In the genomic region with DNA sequence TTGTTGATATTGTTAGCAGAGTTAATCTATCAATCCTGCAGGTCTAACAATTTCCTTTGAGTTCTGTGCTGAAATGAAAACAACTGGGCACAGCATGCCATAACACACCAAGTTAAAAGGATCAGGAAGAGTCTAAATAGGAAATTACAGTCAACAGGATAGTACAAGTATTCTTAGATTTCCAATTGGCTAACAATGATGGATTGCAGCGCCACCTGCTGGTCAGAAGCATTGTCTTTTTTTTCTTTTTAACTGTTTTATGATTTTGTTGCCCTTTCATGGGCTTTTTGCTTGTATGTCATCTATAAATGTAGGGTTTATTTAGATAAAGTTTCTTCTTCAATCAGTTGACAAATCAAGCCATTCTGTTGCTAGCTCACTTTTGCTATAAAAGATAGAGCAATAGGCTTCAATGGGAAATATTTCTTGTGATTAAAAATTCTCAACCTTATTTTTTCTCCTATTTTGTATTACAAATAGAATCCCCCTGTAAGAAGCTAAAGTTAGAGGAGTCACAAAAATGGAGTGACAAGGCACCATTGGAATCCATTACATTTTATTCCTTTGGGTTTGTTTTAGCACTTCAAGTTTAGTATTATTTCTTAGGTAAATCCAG, we compare ENCODE assay signal across 1 cellular context.
A peak's percentile ranks its signal among the peaks of the same experiment; 100 is the strongest.
TF ChIP-seq lines count a peak whose summit lies in the region.

No MANE protein-coding gene starts in this region.

TF ChIP-seq in HepG2, 621 proteins besides CTCF, POLR2A, EP300 and RAD21 (continued from another document):
- TF ChIP-seq, protein P1, sequence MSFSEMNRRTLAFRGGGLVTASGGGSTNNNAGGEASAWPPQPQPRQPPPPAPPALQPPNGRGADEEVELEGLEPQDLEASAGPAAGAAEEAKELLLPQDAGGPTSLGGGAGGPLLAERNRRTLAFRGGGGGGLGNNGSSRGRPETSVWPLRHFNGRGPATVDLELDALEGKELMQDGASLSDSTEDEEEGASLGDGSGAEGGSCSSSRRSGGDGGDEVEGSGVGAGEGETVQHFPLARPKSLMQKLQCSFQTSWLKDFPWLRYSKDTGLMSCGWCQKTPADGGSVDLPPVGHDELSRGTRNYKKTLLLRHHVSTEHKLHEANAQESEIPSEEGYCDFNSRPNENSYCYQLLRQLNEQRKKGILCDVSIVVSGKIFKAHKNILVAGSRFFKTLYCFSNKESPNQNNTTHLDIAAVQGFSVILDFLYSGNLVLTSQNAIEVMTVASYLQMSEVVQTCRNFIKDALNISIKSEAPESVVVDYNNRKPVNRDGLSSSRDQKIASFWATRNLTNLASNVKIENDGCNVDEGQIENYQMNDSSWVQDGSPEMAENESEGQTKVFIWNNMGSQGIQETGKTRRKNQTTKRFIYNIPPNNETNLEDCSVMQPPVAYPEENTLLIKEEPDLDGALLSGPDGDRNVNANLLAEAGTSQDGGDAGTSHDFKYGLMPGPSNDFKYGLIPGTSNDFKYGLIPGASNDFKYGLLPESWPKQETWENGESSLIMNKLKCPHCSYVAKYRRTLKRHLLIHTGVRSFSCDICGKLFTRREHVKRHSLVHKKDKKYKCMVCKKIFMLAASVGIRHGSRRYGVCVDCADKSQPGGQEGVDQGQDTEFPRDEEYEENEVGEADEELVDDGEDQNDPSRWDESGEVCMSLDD (CRISPR knock-in tag; IDR thresholded peaks at IDR 0.05; ENCODE audit: borderline replicate concordance) = no peak
- TF ChIP-seq NFE2L1 (CRISPR knock-in tag; IDR thresholded peaks at IDR 0.05; ENCODE audit: borderline replicate concordance) = no peak
- TF ChIP-seq TGIF2 (CRISPR knock-in tag; IDR thresholded peaks at IDR 0.05) = no peak
- TF ChIP-seq, protein P2, sequence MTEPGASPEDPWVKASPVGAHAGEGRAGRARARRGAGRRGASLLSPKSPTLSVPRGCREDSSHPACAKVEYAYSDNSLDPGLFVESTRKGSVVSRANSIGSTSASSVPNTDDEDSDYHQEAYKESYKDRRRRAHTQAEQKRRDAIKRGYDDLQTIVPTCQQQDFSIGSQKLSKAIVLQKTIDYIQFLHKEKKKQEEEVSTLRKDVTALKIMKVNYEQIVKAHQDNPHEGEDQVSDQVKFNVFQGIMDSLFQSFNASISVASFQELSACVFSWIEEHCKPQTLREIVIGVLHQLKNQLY (CRISPR knock-in tag; IDR thresholded peaks at IDR 0.05) = no peak
- TF ChIP-seq, protein P3, sequence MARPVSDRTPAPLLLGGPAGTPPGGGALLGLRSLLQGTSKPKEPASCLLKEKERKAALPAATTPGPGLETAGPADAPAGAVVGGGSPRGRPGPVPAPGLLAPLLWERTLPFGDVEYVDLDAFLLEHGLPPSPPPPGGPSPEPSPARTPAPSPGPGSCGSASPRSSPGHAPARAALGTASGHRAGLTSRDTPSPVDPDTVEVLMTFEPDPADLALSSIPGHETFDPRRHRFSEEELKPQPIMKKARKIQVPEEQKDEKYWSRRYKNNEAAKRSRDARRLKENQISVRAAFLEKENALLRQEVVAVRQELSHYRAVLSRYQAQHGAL (CRISPR knock-in tag; IDR thresholded peaks at IDR 0.05; ENCODE audit: not compliant biosample characterization) = no peak
- no peak for TF ChIP-seq ZNF296 (CRISPR knock-in tag; conservative IDR thresholded peaks at IDR 0.05)
- no peak for TF ChIP-seq FOXO1 (CRISPR knock-in tag; IDR thresholded peaks at IDR 0.05)
- no peak for TF ChIP-seq ZNF570 (CRISPR knock-in tag; IDR thresholded peaks at IDR 0.05; ENCODE audit: borderline replicate concordance)
- no peak for TF ChIP-seq NFE2L2 (IDR thresholded peaks at IDR 0.05; ENCODE audit: low read length)
- no peak for TF ChIP-seq SPEN (CRISPR knock-in tag; IDR thresholded peaks at IDR 0.05; ENCODE audit: low read depth)
- no peak for TF ChIP-seq NAIF1 (CRISPR knock-in tag; IDR thresholded peaks at IDR 0.05; ENCODE audit: borderline replicate concordance)
- TF ChIP-seq ZNF792 (CRISPR knock-in tag; IDR thresholded peaks at IDR 0.05) = no peak
- TF ChIP-seq ZNF362 (CRISPR knock-in tag; IDR thresholded peaks at IDR 0.05; ENCODE audit: borderline replicate concordance) = 0 out of 2 replicates have a peak, but pooled peaks have one; percentile 31
- TF ChIP-seq KMT2A (CRISPR knock-in tag; IDR thresholded peaks at IDR 0.05) = no peak
- no peak for TF ChIP-seq KAT8 (CRISPR knock-in tag; IDR thresholded peaks at IDR 0.05)
- 0 out of 2 replicates have a peak, but pooled peaks have one; percentile 44 for TF ChIP-seq SMAD3 (CRISPR knock-in tag; IDR thresholded peaks at IDR 0.05)
- no peak for TF ChIP-seq GMEB2 (CRISPR knock-in tag; IDR thresholded peaks at IDR 0.05; ENCODE audit: low read depth)
- TF ChIP-seq TAF15 (IDR thresholded peaks at IDR 0.05; ENCODE audit: low read depth, low read length, poor library complexity, severe bottlenecking) = no peak
- TF ChIP-seq, protein P4, sequence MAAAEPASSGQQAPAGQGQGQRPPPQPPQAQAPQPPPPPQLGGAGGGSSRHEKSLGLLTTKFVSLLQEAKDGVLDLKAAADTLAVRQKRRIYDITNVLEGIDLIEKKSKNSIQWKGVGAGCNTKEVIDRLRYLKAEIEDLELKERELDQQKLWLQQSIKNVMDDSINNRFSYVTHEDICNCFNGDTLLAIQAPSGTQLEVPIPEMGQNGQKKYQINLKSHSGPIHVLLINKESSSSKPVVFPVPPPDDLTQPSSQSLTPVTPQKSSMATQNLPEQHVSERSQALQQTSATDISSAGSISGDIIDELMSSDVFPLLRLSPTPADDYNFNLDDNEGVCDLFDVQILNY (CRISPR knock-in tag; conservative IDR thresholded peaks at IDR 0.05) = no peak
- TF ChIP-seq DMAP1 (CRISPR knock-in tag; IDR thresholded peaks at IDR 0.05) = no peak
- no peak for TF ChIP-seq ATRX (CRISPR knock-in tag; IDR thresholded peaks at IDR 0.05; ENCODE audit: borderline replicate concordance)
TF ChIP-seq in HepG2: peak in this region for 8.
